Comparison of ENCODE assay signal across 11 cellular contexts in genomic region chr6:20203561-20204528, GRCh38. TPM values are rescaled to one million over a fixed set of nuclear protein-coding genes. Genes with fewer than 3 reads are reported as not detected.
DNase-seq lines count a peak whose midpoint lies in the region; ATAC-seq and TF ChIP-seq lines count a peak whose summit lies in the region.
"Had no signal": no experiment of that assay in that cellular context is flagged by ENCODE, and none has a peak within 500 bp of the region (broad histone marks: within the 10 kb centered on the region; RNA-seq: fewer than 3 reads in every experiment).

No MANE protein-coding gene starts in this region.

- H3K36me3 Mint-ChIP-seq in T-helper 2 cell treated with Interferon-gamma antibody and Interleukin-4, amounts not matched to agents 5 μg/mL and 100 μg/mL, for 36 hours (ENCODE audit: low read depth): peaks cover 34% of the 10 kb centered on the region

- H3K27ac ChIP-seq in Panc1 (ENCODE audit: low read length) (peak overlapping the region; percentile 85), esophagus squamous epithelium (peak overlapping the region; percentile 4 to 72 (median 54)), skin epidermis (peak overlapping the region in 15 of 21 experiments; percentile 2 to 83 (median 23))

- ATAC-seq in Panc1 (peak; percentile 77), GM18909 (IDR thresholded peaks at IDR 0.05; ENCODE audit: poor library complexity, unreplicated experiment) (no peak), GM18907 (IDR thresholded peaks at IDR 0.05; ENCODE audit: unreplicated experiment) (no peak)

- WGBS in esophagus squamous epithelium, 2 donors: 46 to 54% methylated on average over 8 of the region's 8 CpGs

- no peaks in the 10 kb centered on the region for H3K36me3 ChIP-seq in Panc1 (ENCODE audit: control insufficient read depth, insufficient read depth, low read length)
- peaks cover 0 to 7% (median 0%) of the 10 kb centered on the region in 3 donors for H3K36me3 ChIP-seq in esophagus squamous epithelium

- H3K27me3 ChIP-seq in Panc1 (ENCODE audit: control insufficient read depth, insufficient read depth, low read length) (no peaks in the 10 kb centered on the region), esophagus squamous epithelium (no peaks in the 10 kb centered on the region)

- peaks cover 75% of the 10 kb centered on the region for H3K4me1 Mint-ChIP-seq in T-helper 2 cell treated with Interferon-gamma antibody and Interleukin-4, amounts not matched to agents 5 μg/mL and 100 μg/mL, for 36 hours (ENCODE audit: low read depth)

- no peak for TF ChIP-seq POLR2A in esophagus squamous epithelium (IDR thresholded peaks at IDR 0.05)

- in situ Hi-C loops in Panc1 (cut with HindIII; ENCODE audit: low pct_unique_long_range_greater_than_20kb, low sequenced_read_pairs): no loop called here

- CTCF ChIA-PET in Panc1 (lab: Charles Lee): interaction anchor here (0.6 to 0.7 kb wide), 2 partner anchors 135 to 214 kb away, joined by 3 to 9 read pairs; no protein-coding TSS in a partner anchor

- TF ChIP-seq CTCF in Panc1 (IDR thresholded peaks at IDR 0.05): no peak
- no peak for TF ChIP-seq CTCF in esophagus squamous epithelium (IDR thresholded peaks at IDR 0.05)

- H3K4me3 Mint-ChIP-seq in T-helper 2 cell treated with Interferon-gamma antibody and Interleukin-4, amounts not matched to agents 5 μg/mL and 100 μg/mL, for 36 hours: peak overlapping the region; percentile 88

- peak overlapping the region; percentile 84 for H3K27ac Mint-ChIP-seq in T-helper 2 cell treated with Interferon-gamma antibody and Interleukin-4, amounts not matched to agents 5 μg/mL and 100 μg/mL, for 36 hours

- H3K27me3 Mint-ChIP-seq in T-helper 2 cell treated with Interferon-gamma antibody and Interleukin-4, amounts not matched to agents 5 μg/mL and 100 μg/mL, for 36 hours (ENCODE audit: low read depth): no peaks in the 10 kb centered on the region

- DNase-seq in T-helper 2 cell treated with Interferon-gamma antibody and Interleukin-4, amounts not matched to agents 5 μg/mL and 100 μg/mL, for 36 hours (ENCODE audit: low spot score): no peak
- DNase-seq in T-helper 2 cell (no peak), Panc1 (ENCODE audit: low read depth, low spot score) (no peak), esophagus squamous epithelium (lab: John Stamatoyannopoulos, UW) (no peak), NCI-H2227 (lab: John Stamatoyannopoulos, UW; ENCODE audit: unreplicated experiment) (no peak)
- DNase-seq: activated T-cell treated with anti-CD3 and anti-CD28 coated beads, Interleukin-2, amount 50 U/mL, for 48 hours; effector CD4-positive, alpha-beta T cell; NCI-H1436 treated with DMSO at 0.1 percent for 48 hours had no signal

- POLR2A ChIA-PET in Panc1 (lab: Charles Lee): interaction anchor here (0.7 kb wide), 1 partner anchor 1329 kb away, joined by 9 read pairs; no protein-coding TSS in a partner anchor

- intact Hi-C loops in Panc1 (cut with micrococcal nuclease; ENCODE audit: unreplicated experiment): no loop called here
- intact Hi-C loops in esophagus squamous epithelium (cut with DNase I): no loop called here

- H3K9me3 Mint-ChIP-seq in T-helper 2 cell treated with Interferon-gamma antibody and Interleukin-4, amounts not matched to agents 5 μg/mL and 100 μg/mL, for 36 hours: no peaks in the 10 kb centered on the region

- H3K9me3 ChIP-seq in Panc1 (ENCODE audit: control insufficient read depth, insufficient read depth, low read depth, low read length) (no peaks in the 10 kb centered on the region), esophagus squamous epithelium (no peaks in the 10 kb centered on the region)

- no peak overlapping the region; a peak in 1 of 4 replicates for H3K4me3 ChIP-seq in Panc1 (ENCODE audit: low read depth in 2 of 2, low read length in 2 of 2)
- H3K4me3 ChIP-seq in esophagus squamous epithelium: no peak overlapping the region
- H3K4me3 ChIP-seq in skin epidermis: no peak overlapping the region

- no TSS peak for BruUV-seq in Panc1 (replicated peaks; lab: Mats Ljungman, UMichigan)

- H3K4me1 ChIP-seq in Panc1 (ENCODE audit: control insufficient read depth, insufficient read depth, low read length): peaks cover 64% of the 10 kb centered on the region
- peaks cover 21 to 79% (median 32%) of the 10 kb centered on the region in 3 donors for H3K4me1 ChIP-seq in esophagus squamous epithelium

RNA-seq across cellular contexts. Expression of gene MBOAT1, which starts 8.4 kb away (rescaled TPM):
- total RNA-seq in Panc1 (2021; ENCODE audit: unreplicated experiment) (15.1 TPM), esophagus squamous epithelium (10 to 100 TPM in 3 of 4 donors, 1 to 10 TPM in 1; 5.2 to 12.8 (median 12.0) TPM)
- polyA plus RNA-seq in Panc1 (2012; ENCODE audit: insufficient read length): 6.3 TPM

Comparison
In these comparisons a context has a peak if more than half of its experiments do, and no peak if none do; other contexts are left out.
1. H3K27ac ChIP-seq: peak in every context shown above with its lines; median percentile 85 in Panc1; 54 in esophagus squamous epithelium; 23 in skin epidermis.